ENCODE assay signal across 28 cellular contexts in the genomic region with DNA sequence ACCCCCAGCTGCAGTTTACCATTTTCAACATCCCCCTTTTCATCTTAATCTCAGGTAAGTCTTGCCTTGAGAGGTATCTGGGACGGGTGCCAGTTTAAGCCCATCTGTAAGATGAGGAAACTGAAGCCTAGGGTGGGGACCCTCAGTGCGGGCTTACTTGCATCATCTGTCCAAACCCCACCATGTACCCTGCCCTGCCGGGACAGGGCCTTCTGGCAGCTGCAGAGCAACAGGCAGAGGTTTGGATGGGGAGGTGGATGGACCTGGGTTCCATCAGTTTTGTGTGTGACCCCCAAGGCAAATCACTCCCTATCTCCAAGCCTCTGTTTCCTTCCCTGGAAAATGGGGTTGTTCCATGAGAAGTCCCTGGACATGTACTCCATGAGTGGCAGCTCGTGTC.
"Had no signal": no experiment of that assay in that cellular context is flagged by ENCODE, and none has a peak within 500 bp of the region (broad histone marks: within the 10 kb centered on the region; RNA-seq: fewer than 3 reads in every experiment).

No MANE protein-coding gene starts in this region.

- H3K27ac ChIP-seq: coronary artery, esophagus muscularis mucosa, foreskin keratinocyte, gastroesophageal sphincter, lower lobe of right lung, neutrophil, parathyroid adenoma, prostate gland, skin epidermis, spleen, thoracic aorta, tibial nerve, upper lobe of left lung, vagina had no signal

- H3K27me3 ChIP-seq: esophagus muscularis mucosa, foreskin keratinocyte, gastroesophageal sphincter, neutrophil, spleen, tibial nerve, upper lobe of left lung, vagina had no signal

- H3K4me1 Mint-ChIP-seq: immature natural killer cell; naive thymus-derived CD8-positive, alpha-beta T cell; stimulated activated naive B cell treated with anti-CD40 and anti-IgM and Interleukin-4, amounts not matched to agents 10 μg/mL and 1 μg/mL and 100 μg/mL, for 72 hours had no signal

- H3K4me1 ChIP-seq: esophagus muscularis mucosa, foreskin keratinocyte, gastroesophageal sphincter, lower lobe of right lung, parathyroid adenoma, prostate gland, spleen, tibial nerve, vagina had no signal

- H3K9ac ChIP-seq: parathyroid adenoma had no signal

- H3K36me3 Mint-ChIP-seq: immature natural killer cell; stimulated activated naive B cell treated with anti-CD40 and anti-IgM and Interleukin-4, amounts not matched to agents 10 μg/mL and 1 μg/mL and 100 μg/mL, for 72 hours had no signal

- H2AFZ ChIP-seq: parathyroid adenoma had no signal

- H3K9me3 ChIP-seq: lower lobe of right lung, neutrophil, prostate gland, thoracic aorta, upper lobe of left lung, vagina had no signal

- H3K27me3 Mint-ChIP-seq: stimulated activated naive B cell treated with anti-CD40 and anti-IgM and Interleukin-4, amounts not matched to agents 10 μg/mL and 1 μg/mL and 100 μg/mL, for 72 hours had no signal

- ATAC-seq: foreskin keratinocyte; gastroesophageal sphincter; left ventricle myocardium superior; lower lobe of right lung; naive thymus-derived CD8-positive, alpha-beta T cell; right cardiac atrium; stimulated activated naive B cell treated with anti-CD40 and anti-IgM and Interleukin-4, amounts not matched to agents 10 μg/mL and 1 μg/mL and 100 μg/mL, for 72 hours had no signal

- H3K4me3 Mint-ChIP-seq: immature natural killer cell; naive thymus-derived CD8-positive, alpha-beta T cell; nephron progenitor cell; stimulated activated naive B cell treated with anti-CD40 and anti-IgM and Interleukin-4, amounts not matched to agents 10 μg/mL and 1 μg/mL and 100 μg/mL, for 72 hours; stimulated activated naive CD8-positive, alpha-beta T cell treated with anti-CD3 and anti-CD28 coated beads, Interleukin-15, Interleukin-2, amounts not matched to agents 100 ng/mL and 50 ng/mL, for 24 hours had no signal

- H3K27ac Mint-ChIP-seq: immature natural killer cell; naive thymus-derived CD8-positive, alpha-beta T cell; nephron progenitor cell; stimulated activated naive B cell treated with anti-CD40 and anti-IgM and Interleukin-4, amounts not matched to agents 10 μg/mL and 1 μg/mL and 100 μg/mL, for 72 hours; stimulated activated naive CD8-positive, alpha-beta T cell treated with anti-CD3 and anti-CD28 coated beads, Interleukin-15, Interleukin-2, amounts not matched to agents 100 ng/mL and 50 ng/mL, for 24 hours had no signal

- H3K4me3 ChIP-seq: coronary artery, esophagus muscularis mucosa, gastroesophageal sphincter, lower lobe of right lung, prostate gland, skin epidermis, spleen, thoracic aorta, tibial nerve, upper lobe of left lung, vagina had no signal

- DNase-seq: dermis blood vessel endothelial cell; effector memory CD4-positive, alpha-beta T cell; foreskin keratinocyte; glutamatergic neuron; hypothalamus; immature natural killer cell; islet precursor cell; kidney glomerular epithelial cell; left ventricle myocardium superior; lower lobe of right lung; naive thymus-derived CD8-positive, alpha-beta T cell; nephron progenitor cell; spleen; stimulated activated CD4-positive, alpha-beta T cell treated with anti-CD3 and anti-CD28 coated beads, Interleukin-4, amount 100 ng/mL, for 4 hours; stimulated activated naive B cell treated with anti-CD40 and anti-IgM and Interleukin-4, amounts not matched to agents 10 μg/mL and 1 μg/mL and 100 μg/mL, for 72 hours; upper lobe of left lung had no signal

- H3K36me3 ChIP-seq: esophagus muscularis mucosa, gastroesophageal sphincter, lower lobe of right lung, neutrophil, prostate gland, spleen, thoracic aorta, tibial nerve, upper lobe of left lung, vagina had no signal
